ENCODE assay signal across 8 cellular contexts in genomic region chr11:70043482-70043881, GRCh38. TPM values are rescaled to one million over a fixed set of nuclear protein-coding genes. Genes with fewer than 3 reads are reported as not detected.
"Had no signal": no experiment of that assay in that cellular context is flagged by ENCODE, and none has a peak within 500 bp of the region (broad histone marks: within the 10 kb centered on the region; RNA-seq: fewer than 3 reads in every experiment).

No MANE protein-coding gene starts in this region.

- H3K36me3 Mint-ChIP-seq: IgD-negative memory B cell had no signal

- DNase-seq: H9, HCEC 1CT, KG1 had no signal

- ATAC-seq: GM23338 had no signal

- H3K4me3 ChIP-seq: GM23338 had no signal

- H3K4me1 Mint-ChIP-seq: IgD-negative memory B cell had no signal

- FAIRE-seq: H1, H54, HTR-8/SVneo had no signal

- H3K4me2 ChIP-seq: GM23338 had no signal

- H3K27ac Mint-ChIP-seq: GM23338, H9 had no signal

- H2AFZ ChIP-seq: GM23338 had no signal

- H3K27me3 Mint-ChIP-seq: IgD-negative memory B cell had no signal

- H3K4me3 Mint-ChIP-seq: GM23338, H9, IgD-negative memory B cell had no signal

RNA-seq across cellular contexts. Expression of gene ANO1, which starts 34.6 kb away (rescaled TPM):
- polyA plus RNA-seq: IgD-negative memory B cell had no signal
